Comparison of ENCODE assay signal across 29 cellular contexts in the genomic region with DNA sequence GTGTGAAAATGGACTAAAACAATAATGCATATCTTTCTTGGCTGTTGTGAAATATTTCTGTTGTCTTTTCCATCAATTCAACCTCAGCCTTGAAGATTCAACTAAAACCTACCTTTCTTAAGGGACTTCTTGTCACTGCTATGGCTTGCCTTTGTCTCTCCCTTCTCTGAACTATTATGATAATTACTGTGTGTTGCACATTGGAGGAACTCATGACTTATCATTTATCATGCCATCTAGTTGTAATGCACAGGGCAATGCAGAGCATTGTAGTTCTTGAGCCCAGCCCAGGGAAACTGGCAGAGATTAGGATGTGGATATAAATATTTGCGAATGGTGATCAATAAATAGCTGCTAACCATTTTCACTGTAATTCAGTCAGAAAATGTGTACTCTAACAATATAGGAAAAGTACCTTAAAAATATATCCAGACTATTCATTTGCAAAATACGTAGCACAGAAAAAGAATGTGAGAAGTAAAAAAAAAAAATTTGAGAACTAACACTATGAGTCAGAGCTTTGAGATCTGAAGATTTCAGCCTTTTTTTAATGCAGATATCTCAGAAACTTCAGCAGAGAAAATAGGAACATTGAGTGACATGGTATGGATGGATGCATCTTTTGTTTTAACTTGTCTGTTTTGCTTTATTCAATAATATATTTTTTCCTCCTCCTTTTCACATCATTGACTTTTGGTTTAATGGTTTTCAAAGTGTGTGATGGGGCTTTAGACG.
"Had no signal": no experiment of that assay in that cellular context is flagged by ENCODE, and none has a peak within 500 bp of the region (broad histone marks: within the 10 kb centered on the region; RNA-seq: fewer than 3 reads in every experiment).

No MANE protein-coding gene starts in this region.

- H3K4me1 Mint-ChIP-seq: mesothelial cell of epicardium; naive B cell; stimulated activated naive B cell treated with anti-CD40 and anti-IgM and Interleukin-4, amounts not matched to agents 10 μg/mL and 1 μg/mL and 100 μg/mL, for 72 hours had no signal

- FAIRE-seq: islet of Langerhans, kidney, pancreas had no signal

- DNase-seq: hippocampal formation; kidney; left ventricle myocardium inferior; mesendoderm; naive B cell; nucleus accumbens; pancreas; posterior cingulate gyrus; retina; right cardiac atrium; stimulated activated CD4-positive, alpha-beta T cell treated with anti-CD3 and anti-CD28 coated beads, Interleukin-12 subunit alpha, Interleukin-12 subunit beta, amount 100 ng/mL, for 4 hours; stimulated activated CD4-positive, alpha-beta T cell treated with anti-CD3 and anti-CD28 coated beads, Interleukin-15, amount 100 ng/mL, for 24 hours; stimulated activated CD4-positive, alpha-beta T cell treated with anti-CD3 and anti-CD28 coated beads, Interleukin-2, amount 100 ng/mL, for 24 hours; stimulated activated CD4-positive, alpha-beta T cell treated with anti-CD3 and anti-CD28 coated beads, Interleukin-4, amount 100 ng/mL, for 1 hour; stimulated activated naive B cell treated with anti-CD40 and anti-IgM and Interleukin-4, amounts not matched to agents 10 μg/mL and 1 μg/mL and 100 μg/mL, for 72 hours; stimulated activated naive CD8-positive, alpha-beta T cell treated with anti-CD3 and anti-CD28 coated beads, Interleukin-15, Interleukin-2, amounts not matched to agents 100 U/mL and 50 U/mL, for 24 hours; stomach; uterus had no signal

- H3K36me3 Mint-ChIP-seq: mesothelial cell of epicardium; naive B cell; stimulated activated naive B cell treated with anti-CD40 and anti-IgM and Interleukin-4, amounts not matched to agents 10 μg/mL and 1 μg/mL and 100 μg/mL, for 72 hours; type B pancreatic cell had no signal

- H3K27ac Mint-ChIP-seq: mesothelial cell of epicardium; naive B cell; nephron; stimulated activated naive B cell treated with anti-CD40 and anti-IgM and Interleukin-4, amounts not matched to agents 10 μg/mL and 1 μg/mL and 100 μg/mL, for 72 hours; type B pancreatic cell had no signal

- H3K9me3 ChIP-seq: left ventricle myocardium inferior, pancreas, prostate gland, stomach, suprapubic skin, tibial nerve, uterus had no signal

- H3K27me3 ChIP-seq: suprapubic skin, tibial nerve, uterus had no signal

- H3K36me3 ChIP-seq: left ventricle myocardium inferior, pancreas, prostate gland, stomach, suprapubic skin, tibial nerve, uterus had no signal

- H3K4me3 Mint-ChIP-seq: mesothelial cell of epicardium; naive B cell; nephron; neural crest cell; stimulated activated naive B cell treated with anti-CD40 and anti-IgM and Interleukin-4, amounts not matched to agents 10 μg/mL and 1 μg/mL and 100 μg/mL, for 72 hours; type B pancreatic cell had no signal

- H3K27ac ChIP-seq: left ventricle myocardium inferior, pancreas, prostate gland, skin epidermis, stomach, suprapubic skin, tibial nerve, uterus had no signal

- ATAC-seq: pancreas; right cardiac atrium; sciatic nerve; stimulated activated naive B cell treated with anti-CD40 and anti-IgM and Interleukin-4, amounts not matched to agents 10 μg/mL and 1 μg/mL and 100 μg/mL, for 72 hours; stimulated activated naive CD8-positive, alpha-beta T cell treated with anti-CD3 and anti-CD28 coated beads, Interleukin-15, Interleukin-2, amounts not matched to agents 100 U/mL and 50 U/mL, for 24 hours had no signal

- H3K9me3 Mint-ChIP-seq: mesothelial cell of epicardium, nephron, type B pancreatic cell had no signal

- H3K4me3 ChIP-seq: left ventricle myocardium inferior, lung, pancreas, prostate gland, skin epidermis, stomach, suprapubic skin, tibial nerve, uterus had no signal

- H3K4me1 ChIP-seq: left ventricle myocardium inferior, pancreas, prostate gland, stomach, suprapubic skin, tibial nerve, uterus had no signal
